In genomic region chr6:43575772-43576551, GRCh38 we compare ENCODE assay signal across 8 cellular contexts. TPM values are rescaled to one million over a fixed set of nuclear protein-coding genes. Genes with fewer than 3 reads are reported as not detected.
DNase-seq lines count a peak whose midpoint lies in the region; ATAC-seq and TF ChIP-seq lines count a peak whose summit lies in the region.

TSS of gene POLH (plus strand) at chr6:43576185. CDS start at chr6:43582320, 6,135 bp downstream.
TSS of gene XPO5 (minus strand) at chr6:43576038. CDS start at chr6:43575864, 174 bp downstream.

- no peak within 1 kb of the TSS for H3K56ac ChIP-seq in H9 (ENCODE audit: insufficient read length, low read depth, low read length)

- H3K27me3 ChIP-seq in H9 (ENCODE audit: insufficient read depth, low read length) (no peaks in the 10 kb centered on the region), MG63 (no peaks in the 10 kb centered on the region)

- H4K5ac ChIP-seq in H9 (ENCODE audit: insufficient read length, low read depth, low read length), result no peak within 1 kb of the TSS

- TF ChIP-seq CTCF in H9 (conservative IDR thresholded peaks at IDR 0.05), result no peak; the same call in 2 of the 3 replicates
- TF ChIP-seq CTCF in fibroblast of the aortic adventitia (IDR thresholded peaks at IDR 0.05; ENCODE audit: insufficient read depth, low read length), result peak; percentile 23
- no peak for TF ChIP-seq CTCF in nephron (IDR thresholded peaks at IDR 0.05; ENCODE audit: unreplicated experiment in 3 of 3)

- H3K4me1 Mint-ChIP-seq in H9 (peaks cover 18% of the 10 kb centered on the region in 2 experiments), nephron (peaks cover 25% of the 10 kb centered on the region)

- H3K4me3 ChIP-seq in MG63, result peak within 1 kb of the TSS; percentile 95
- H3K4me3 ChIP-seq in fibroblast of the aortic adventitia (ENCODE audit: low read depth, low read length), result peak within 1 kb of the TSS; percentile 97

- peak; percentile 95 for ATAC-seq in stimulated activated naive CD8-positive, alpha-beta T cell treated with anti-CD3 and anti-CD28 coated beads, Interleukin-15, Interleukin-2, amounts not matched to agents 100 U/mL and 50 U/mL, for 24 hours

- peak within 1 kb of the TSS; percentile 7 to 98 (median 86); a peak in 5 of 7 replicates for H3K27ac Mint-ChIP-seq in H9
- peak within 1 kb of the TSS; percentile 76 to 91 (median 90) for H3K27ac Mint-ChIP-seq in nephron

- peak within 1 kb of the TSS; percentile 95 to 99 for H3K4me3 Mint-ChIP-seq in H9
- H3K4me3 Mint-ChIP-seq in nephron, result peak within 1 kb of the TSS; percentile 96 to 98 (median 96)

- no peak within 1 kb of the TSS for H3K27ac ChIP-seq in H9 (ENCODE audit: insufficient read length, low read depth, low read length)

- H4K8ac ChIP-seq in H9 (replicated peaks; ENCODE audit: insufficient read length, low read depth, low read length), result no peak within 1 kb of the TSS

- H3K18ac ChIP-seq in H9 (ENCODE audit: insufficient read length, low read depth, low read length), result peak within 1 kb of the TSS; percentile 14

- DNase-seq in ELR (ENCODE audit: low read depth) (peak; percentile 94), H9 (peak; percentile 94), MG63 (peak; percentile 90), SHP77 (lab: John Stamatoyannopoulos, UW) (peak; percentile 87 to 92), fibroblast of the aortic adventitia (ENCODE audit: low read depth) (peak; percentile 87)
- DNase-seq in activated effector memory CD4-positive, alpha-beta T cell treated with Interleukin-2 at 50 U/mL for 16 hours, result peak; percentile 88
- peak; percentile 94 for DNase-seq in stimulated activated naive CD8-positive, alpha-beta T cell treated with anti-CD3 and anti-CD28 coated beads, Interleukin-15, Interleukin-2, amounts not matched to agents 100 U/mL and 50 U/mL, for 24 hours

- peak within 1 kb of the TSS; percentile 54 for H3K9ac ChIP-seq in H9 (ENCODE audit: extremely low read depth, insufficient read length, low read length)

- no peak within 1 kb of the TSS for H2BK15ac ChIP-seq in H9 (ENCODE audit: low read depth, low read length)

- no peak within 1 kb of the TSS for H2AK5ac ChIP-seq in H9 (ENCODE audit: insufficient read length, low read length)

- peaks cover 12 to 41% (median 26%) of the 10 kb centered on the region in 3 experiments; a peak in 6 of 7 replicates for H3K36me3 Mint-ChIP-seq in H9 (ENCODE audit: insufficient read depth in 1 of 3, low read depth in 3 of 3)
- H3K36me3 Mint-ChIP-seq in nephron (ENCODE audit: low read depth), result peaks cover 25% of the 10 kb centered on the region

- H3K9me3 Mint-ChIP-seq in H9 (peaks cover 0 to 3% of the 10 kb centered on the region in 2 experiments; a peak in 3 of 5 replicates), nephron (no peaks in the 10 kb centered on the region)

- H3K4me2 ChIP-seq in H9 (ENCODE audit: insufficient read depth, insufficient read length, low read length), result peak within 1 kb of the TSS; percentile 99

- no CpG with 5 or more reads among the region's 76 CpGs for WGBS in H9 (ENCODE audit: extremely low coverage, insufficient read length, low lambda C conversion rate)

- H3K79me1 ChIP-seq in H9 (ENCODE audit: insufficient read depth, low read depth, low read length, poor library complexity, severe bottlenecking), result peaks cover 4% of the 10 kb centered on the region

- no peak within 1 kb of the TSS for H2BK5ac ChIP-seq in H9 (ENCODE audit: insufficient read length, low read length)

- H3K36me3 ChIP-seq in MG63, result peaks cover 19% of the 10 kb centered on the region

- H3K79me2 ChIP-seq in H9 (ENCODE audit: insufficient read depth, low read length), result peaks cover 11% of the 10 kb centered on the region; the same call in 1 of the 2 replicates

- H3K9me3 ChIP-seq in H9 (ENCODE audit: control insufficient read depth, low read depth, low read length) (no peaks in the 10 kb centered on the region), MG63 (no peaks in the 10 kb centered on the region)

- H3T11ph ChIP-seq in H9 (ENCODE audit: low read length), result no peak within 1 kb of the TSS

- H3K27me3 Mint-ChIP-seq in H9 (ENCODE audit: low read depth), result no peaks in the 10 kb centered on the region
- H3K27me3 Mint-ChIP-seq in nephron (ENCODE audit: low read depth), result no peaks in the 10 kb centered on the region

- no peaks in the 10 kb centered on the region for H3K4me1 ChIP-seq in H9 (ENCODE audit: insufficient read depth, low read length)

- H3K14ac ChIP-seq in H9 (ENCODE audit: insufficient read depth, low read length), result no peak within 1 kb of the TSS

- H2BK20ac ChIP-seq in H9 (ENCODE audit: low read depth, low read length, poor library complexity, severe bottlenecking), result no peak within 1 kb of the TSS

- no peak within 1 kb of the TSS for H2BK120ac ChIP-seq in H9 (ENCODE audit: low read depth, low read length, poor library complexity, severe bottlenecking)

- no peak within 1 kb of the TSS for H3K23ac ChIP-seq in H9 (ENCODE audit: insufficient read length, low read depth, low read length)

- no peak within 1 kb of the TSS for H4K91ac ChIP-seq in H9 (ENCODE audit: insufficient read length, low read depth, low read length)

- no peak within 1 kb of the TSS for H2BK12ac ChIP-seq in H9 (ENCODE audit: insufficient read length, low read depth, low read length)

- no peak within 1 kb of the TSS for H3K4ac ChIP-seq in H9 (ENCODE audit: low read depth, low read length)

- no peak within 1 kb of the TSS for H2AFZ ChIP-seq in H9 (ENCODE audit: low read length)

- H4K20me1 ChIP-seq in H9 (ENCODE audit: control insufficient read depth, insufficient read depth, insufficient read length), result no peaks in the 10 kb centered on the region

- peaks cover 7% of the 10 kb centered on the region for H3K23me2 ChIP-seq in H9 (ENCODE audit: insufficient read length, low read depth, low read length, poor library complexity, severe bottlenecking)

RNA-seq across cellular contexts. Expression of gene POLH, which starts in this region (rescaled TPM):
- total RNA-seq in H9 (2021) (12.6 and 15.1 TPM in 2 replicates), fibroblast of the aortic adventitia (ENCODE audit: low replicate concordance) (12.4 and 30.6 TPM in 2 replicates)
- 9.4 and 10.0 TPM in 2 replicates for total RNA-seq in MG63 (2014; rRNA removed; shearing (Covaris generic); ENCODE audit: low replicate concordance)

RNA-seq across cellular contexts. Expression of gene XPO5, which starts in this region (rescaled TPM):
- total RNA-seq in H9 (2021), result 107 and 114 TPM in 2 replicates
- 26.6 and 35.7 TPM in 2 replicates for total RNA-seq in MG63 (2014; rRNA removed; shearing (Covaris generic); ENCODE audit: low replicate concordance)
- 17.6 and 29.0 TPM in 2 replicates for total RNA-seq in fibroblast of the aortic adventitia (ENCODE audit: low replicate concordance)
